1 cellular context compared by ENCODE assay signal in the genomic region with DNA sequence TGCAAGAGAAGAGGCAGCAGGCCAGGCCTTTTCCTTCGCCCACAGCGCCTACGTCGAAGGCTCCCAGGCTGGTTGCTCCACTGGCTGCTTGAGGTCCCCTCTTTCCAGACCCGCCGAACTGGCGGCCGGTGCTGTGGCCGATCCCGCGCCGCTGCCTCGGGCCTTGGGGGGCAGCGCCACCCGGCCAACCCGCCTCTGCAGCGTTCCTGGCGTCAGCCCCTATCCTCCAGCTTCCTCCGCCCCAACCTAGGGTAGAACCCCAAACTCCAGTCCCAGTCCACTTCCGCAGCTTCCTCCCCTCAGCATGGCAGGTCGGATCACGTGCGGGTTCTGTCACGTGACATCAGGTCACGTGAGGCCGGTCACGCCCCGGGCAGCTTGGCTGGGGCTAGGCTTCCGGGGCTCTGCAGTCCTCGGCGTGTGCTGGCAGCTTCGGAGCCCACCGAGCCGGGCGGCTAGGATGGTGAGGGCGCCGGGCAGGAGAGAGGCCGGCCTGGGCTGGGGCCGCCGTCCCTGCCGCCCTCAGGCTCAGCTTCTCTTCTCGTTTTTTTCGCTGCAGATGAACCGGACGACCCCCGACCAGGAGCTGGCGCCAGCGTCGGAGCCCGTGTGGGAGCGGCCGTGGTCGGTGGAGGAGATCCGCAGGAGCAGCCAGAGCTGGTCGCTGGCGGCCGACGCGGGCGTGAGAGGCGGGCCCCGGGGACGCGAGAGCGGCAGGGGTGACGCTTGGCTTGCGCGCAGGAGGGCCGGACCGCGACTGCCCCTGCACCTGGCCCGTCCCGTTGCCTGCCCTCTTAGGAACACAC.
TF ChIP-seq lines count a peak whose summit lies in the region.

A gene with protein sequence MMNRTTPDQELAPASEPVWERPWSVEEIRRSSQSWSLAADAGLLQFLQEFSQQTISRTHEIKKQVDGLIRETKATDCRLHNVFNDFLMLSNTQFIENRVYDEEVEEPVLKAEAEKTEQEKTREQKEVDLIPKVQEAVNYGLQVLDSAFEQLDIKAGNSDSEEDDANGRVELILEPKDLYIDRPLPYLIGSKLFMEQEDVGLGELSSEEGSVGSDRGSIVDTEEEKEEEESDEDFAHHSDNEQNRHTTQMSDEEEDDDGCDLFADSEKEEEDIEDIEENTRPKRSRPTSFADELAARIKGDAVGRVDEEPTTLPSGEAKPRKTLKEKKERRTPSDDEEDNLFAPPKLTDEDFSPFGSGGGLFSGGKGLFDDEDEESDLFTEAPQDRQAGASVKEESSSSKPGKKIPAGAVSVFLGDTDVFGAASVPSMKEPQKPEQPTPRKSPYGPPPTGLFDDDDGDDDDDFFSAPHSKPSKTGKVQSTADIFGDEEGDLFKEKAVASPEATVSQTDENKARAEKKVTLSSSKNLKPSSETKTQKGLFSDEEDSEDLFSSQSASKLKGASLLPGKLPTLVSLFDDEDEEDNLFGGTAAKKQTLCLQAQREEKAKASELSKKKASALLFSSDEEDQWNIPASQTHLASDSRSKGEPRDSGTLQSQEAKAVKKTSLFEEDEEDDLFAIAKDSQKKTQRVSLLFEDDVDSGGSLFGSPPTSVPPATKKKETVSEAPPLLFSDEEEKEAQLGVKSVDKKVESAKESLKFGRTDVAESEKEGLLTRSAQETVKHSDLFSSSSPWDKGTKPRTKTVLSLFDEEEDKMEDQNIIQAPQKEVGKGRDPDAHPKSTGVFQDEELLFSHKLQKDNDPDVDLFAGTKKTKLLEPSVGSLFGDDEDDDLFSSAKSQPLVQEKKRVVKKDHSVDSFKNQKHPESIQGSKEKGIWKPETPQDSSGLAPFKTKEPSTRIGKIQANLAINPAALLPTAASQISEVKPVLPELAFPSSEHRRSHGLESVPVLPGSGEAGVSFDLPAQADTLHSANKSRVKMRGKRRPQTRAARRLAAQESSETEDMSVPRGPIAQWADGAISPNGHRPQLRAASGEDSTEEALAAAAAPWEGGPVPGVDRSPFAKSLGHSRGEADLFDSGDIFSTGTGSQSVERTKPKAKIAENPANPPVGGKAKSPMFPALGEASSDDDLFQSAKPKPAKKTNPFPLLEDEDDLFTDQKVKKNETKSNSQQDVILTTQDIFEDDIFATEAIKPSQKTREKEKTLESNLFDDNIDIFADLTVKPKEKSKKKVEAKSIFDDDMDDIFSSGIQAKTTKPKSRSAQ (N-terminal part only) (plus strand): TSS at position 409 of the 806 bp plus-strand sequence. CDS start 52 bp downstream, at position 461.

TF ChIP-seq in HEK293, 187 proteins besides CTCF, POLR2A, EP300 and RAD21 (continued from another document):
- TF ChIP-seq, protein P1, sequence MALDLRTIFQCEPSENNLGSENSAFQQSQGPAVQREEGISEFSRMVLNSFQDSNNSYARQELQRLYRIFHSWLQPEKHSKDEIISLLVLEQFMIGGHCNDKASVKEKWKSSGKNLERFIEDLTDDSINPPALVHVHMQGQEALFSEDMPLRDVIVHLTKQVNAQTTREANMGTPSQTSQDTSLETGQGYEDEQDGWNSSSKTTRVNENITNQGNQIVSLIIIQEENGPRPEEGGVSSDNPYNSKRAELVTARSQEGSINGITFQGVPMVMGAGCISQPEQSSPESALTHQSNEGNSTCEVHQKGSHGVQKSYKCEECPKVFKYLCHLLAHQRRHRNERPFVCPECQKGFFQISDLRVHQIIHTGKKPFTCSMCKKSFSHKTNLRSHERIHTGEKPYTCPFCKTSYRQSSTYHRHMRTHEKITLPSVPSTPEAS (tag by site-specific recombination; IDR thresholded peaks at IDR 0.05): peak; percentile 42; the same call in 1 of the 2 replicates
- TF ChIP-seq, protein P2, sequence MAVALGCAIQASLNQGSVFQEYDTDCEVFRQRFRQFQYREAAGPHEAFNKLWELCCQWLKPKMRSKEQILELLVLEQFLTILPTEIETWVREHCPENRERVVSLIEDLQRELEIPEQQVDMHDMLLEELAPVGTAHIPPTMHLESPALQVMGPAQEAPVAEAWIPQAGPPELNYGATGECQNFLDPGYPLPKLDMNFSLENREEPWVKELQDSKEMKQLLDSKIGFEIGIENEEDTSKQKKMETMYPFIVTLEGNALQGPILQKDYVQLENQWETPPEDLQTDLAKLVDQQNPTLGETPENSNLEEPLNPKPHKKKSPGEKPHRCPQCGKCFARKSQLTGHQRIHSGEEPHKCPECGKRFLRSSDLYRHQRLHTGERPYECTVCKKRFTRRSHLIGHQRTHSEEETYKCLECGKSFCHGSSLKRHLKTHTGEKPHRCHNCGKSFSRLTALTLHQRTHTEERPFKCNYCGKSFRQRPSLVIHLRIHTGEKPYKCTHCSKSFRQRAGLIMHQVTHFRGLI (tag by site-specific recombination; IDR thresholded peaks at IDR 0.05): peak; percentile 60
